In genomic region chr19:48714759-48715261, GRCh38 we compare ENCODE assay signal across 1 cellular context.
TF ChIP-seq lines count a peak whose summit lies in the region.

No MANE protein-coding gene starts in this region.

TF ChIP-seq in HepG2, 621 proteins besides CTCF, POLR2A, EP300 and RAD21 (continued from another document and continues in another):
- TF ChIP-seq SKIL (CRISPR knock-in tag; IDR thresholded peaks at IDR 0.05; ENCODE audit: borderline replicate concordance) (no peak), ZNF83 (CRISPR knock-in tag; IDR thresholded peaks at IDR 0.05; ENCODE audit: borderline replicate concordance) (0 out of 2 replicates have a peak, but pooled peaks have one; percentile 52), PHB2 (IDR thresholded peaks at IDR 0.05; ENCODE audit: partially characterized antibody) (no peak), E2F1 (CRISPR knock-in tag; IDR thresholded peaks at IDR 0.05) (no peak), MEIS1 (CRISPR knock-in tag; IDR thresholded peaks at IDR 0.05; ENCODE audit: borderline replicate concordance) (no peak), E2F2 (CRISPR knock-in tag; IDR thresholded peaks at IDR 0.05; ENCODE audit: borderline replicate concordance) (no peak), ZNF468 (CRISPR knock-in tag; IDR thresholded peaks at IDR 0.05) (no peak), CERS6 (CRISPR knock-in tag; IDR thresholded peaks at IDR 0.05) (no peak), ZC3H4 (CRISPR knock-in tag; IDR thresholded peaks at IDR 0.05; ENCODE audit: borderline replicate concordance) (no peak; the same call in 1 of the 2 replicates), ZNF674 (CRISPR knock-in tag; IDR thresholded peaks at IDR 0.05; ENCODE audit: low read depth) (no peak), GPN1 (CRISPR knock-in tag; IDR thresholded peaks at IDR 0.05; ENCODE audit: borderline replicate concordance) (no peak), ZNF780A (CRISPR knock-in tag; IDR thresholded peaks at IDR 0.05) (no peak), JUNB (CRISPR knock-in tag; IDR thresholded peaks at IDR 0.05; ENCODE audit: borderline replicate concordance) (no peak), GPBP1L1 (CRISPR knock-in tag; IDR thresholded peaks at IDR 0.05) (no peak), ZNF777 (CRISPR knock-in tag; IDR thresholded peaks at IDR 0.05) (no peak), SP5 (CRISPR knock-in tag; IDR thresholded peaks at IDR 0.05; ENCODE audit: borderline replicate concordance, low read depth) (peak; percentile 42; the same call in 1 of the 2 replicates), FOXC1 (CRISPR knock-in tag; IDR thresholded peaks at IDR 0.05; ENCODE audit: borderline replicate concordance) (no peak), STAT5B (CRISPR knock-in tag; IDR thresholded peaks at IDR 0.05) (no peak), ZNF317 (CRISPR knock-in tag; IDR thresholded peaks at IDR 0.05) (no peak), ZNF784 (CRISPR knock-in tag; IDR thresholded peaks at IDR 0.05; ENCODE audit: borderline replicate concordance) (no peak), ZNF292 (CRISPR knock-in tag; IDR thresholded peaks at IDR 0.05; ENCODE audit: borderline replicate concordance, low read depth) (no peak), KDM5B (CRISPR knock-in tag; IDR thresholded peaks at IDR 0.05; ENCODE audit: borderline replicate concordance) (no peak), FLYWCH1 (CRISPR knock-in tag; IDR thresholded peaks at IDR 0.05) (no peak), YY1 (IDR thresholded peaks at IDR 0.05; ENCODE audit: insufficient read depth, insufficient replicate concordance, low read depth, low read length) (no peak), ZNF337 (CRISPR knock-in tag; IDR thresholded peaks at IDR 0.05; ENCODE audit: borderline replicate concordance, low read depth) (no peak), TOPORS (CRISPR knock-in tag; IDR thresholded peaks at IDR 0.05) (no peak), TRIM24 (CRISPR knock-in tag; IDR thresholded peaks at IDR 0.05) (no peak), ATF5 (CRISPR knock-in tag; IDR thresholded peaks at IDR 0.05; ENCODE audit: low read depth) (no peak), FOXJ3 (CRISPR knock-in tag; IDR thresholded peaks at IDR 0.05; ENCODE audit: borderline replicate concordance) (no peak), MED1 (CRISPR knock-in tag; IDR thresholded peaks at IDR 0.05) (no peak), ZFP37 (CRISPR knock-in tag; IDR thresholded peaks at IDR 0.05; ENCODE audit: borderline replicate concordance) (no peak), ZNF260 (CRISPR knock-in tag; IDR thresholded peaks at IDR 0.05; ENCODE audit: borderline replicate concordance, low read depth) (no peak), ZNF749 (CRISPR knock-in tag; IDR thresholded peaks at IDR 0.05; ENCODE audit: borderline replicate concordance) (no peak), MAZ (IDR thresholded peaks at IDR 0.05; ENCODE audit: borderline replicate concordance, low read depth, low read length) (no peak), MAZ (CRISPR knock-in tag; IDR thresholded peaks at IDR 0.05; ENCODE audit: low read depth) (peak; percentile 24; the same call in 1 of the 2 replicates), ZNF569 (CRISPR knock-in tag; IDR thresholded peaks at IDR 0.05; ENCODE audit: borderline replicate concordance) (no peak), ZNF451 (CRISPR knock-in tag; IDR thresholded peaks at IDR 0.05) (0 out of 2 replicates have a peak, but pooled peaks have one; percentile 33), ZNF34 (CRISPR knock-in tag; IDR thresholded peaks at IDR 0.05; ENCODE audit: borderline replicate concordance) (no peak; the same call in 1 of the 2 replicates), SRSF9 (IDR thresholded peaks at IDR 0.05; ENCODE audit: borderline replicate concordance, insufficient read depth, low read depth, low read length, poor library complexity, severe bottlenecking) (no peak), ZBTB2 (CRISPR knock-in tag; IDR thresholded peaks at IDR 0.05; ENCODE audit: low read depth) (no peak), CEBPZ (IDR thresholded peaks at IDR 0.05; ENCODE audit: low read length) (no peak), ZNF747 (CRISPR knock-in tag; IDR thresholded peaks at IDR 0.05; ENCODE audit: borderline replicate concordance) (no peak), ISX (CRISPR knock-in tag; conservative IDR thresholded peaks at IDR 0.05) (no peak), ZNF296 (CRISPR knock-in tag; conservative IDR thresholded peaks at IDR 0.05) (no peak), SRSF1 (optimal IDR thresholded peaks at IDR 0.05; ENCODE audit: low read depth, low read length) (no peak), CHD4 (IDR thresholded peaks at IDR 0.05; ENCODE audit: borderline replicate concordance, low read length) (no peak), HOMEZ (CRISPR knock-in tag; IDR thresholded peaks at IDR 0.05; ENCODE audit: low read depth) (no peak), HMG20B (CRISPR knock-in tag; conservative IDR thresholded peaks at IDR 0.05) (no peak), GATAD2A (CRISPR knock-in tag; IDR thresholded peaks at IDR 0.05) (no peak), ZNF276 (CRISPR knock-in tag; IDR thresholded peaks at IDR 0.05; ENCODE audit: low read depth) (no peak)
